ENCODE assay signal across 8 cellular contexts in genomic region chr17:27353469-27354050, GRCh38. TPM values are rescaled to one million over a fixed set of nuclear protein-coding genes. Genes with fewer than 3 reads are reported as not detected.
DNase-seq lines count a peak whose midpoint lies in the region; ATAC-seq and TF ChIP-seq lines count a peak whose summit lies in the region.

No MANE protein-coding gene starts in this region.

- H2AFZ ChIP-seq in fibroblast of lung (ENCODE audit: low read length): peak overlapping the region; percentile 89

- H3K9me3 Mint-ChIP-seq in natural killer cell: no peaks in the 10 kb centered on the region

- POLR2A ChIA-PET in Panc1 (lab: Charles Lee): interaction anchor here (0.6 kb wide), 1 partner anchor 29 kb away, joined by 4 read pairs; no protein-coding TSS in a partner anchor

- peak overlapping the region; percentile 66 to 69 for H3K4me3 ChIP-seq in Panc1 (ENCODE audit: low read depth in 2 of 2, low read length in 2 of 2)
- H3K4me3 ChIP-seq in fibroblast of lung (replicated peaks in 1 of 4; ENCODE audit: control extremely low read depth in 1 of 4, insufficient read depth in 1 of 4, low read depth in 3 of 4, low read length in 4 of 4): peak overlapping the region; percentile 58 to 80 (median 70)

- intact Hi-C loops in Panc1 (cut with micrococcal nuclease; ENCODE audit: unreplicated experiment): loop anchor here (1.0 to 10.0 kb wide), 2 partner anchors 111 to 248 kb away; no protein-coding TSS in a partner anchor
- intact Hi-C loops in natural killer cell (cut with micrococcal nuclease): loop anchor here (1.0 to 5.0 kb wide), 5 partner anchors 21 to 299 kb away; partner anchors contain the start of gene WSB1

- in situ Hi-C loops in Panc1 (cut with HindIII; ENCODE audit: low pct_unique_long_range_greater_than_20kb, low sequenced_read_pairs): no loop called here

- H3K27me3 ChIP-seq in Panc1 (ENCODE audit: control insufficient read depth, insufficient read depth, low read length) (no peaks in the 10 kb centered on the region), fibroblast of lung (ENCODE audit: control insufficient read depth, insufficient read depth, low read length) (no peaks in the 10 kb centered on the region)

- TF ChIP-seq EP300 in Ishikawa (IDR thresholded peaks at IDR 0.05; ENCODE audit: borderline replicate concordance): peak; percentile 80

- H3K4me1 ChIP-seq in Panc1 (ENCODE audit: control insufficient read depth, insufficient read depth, low read length) (peaks cover 26% of the 10 kb centered on the region), fibroblast of lung (ENCODE audit: control insufficient read depth, extremely low read depth, insufficient read depth, low read length) (peaks cover 9% of the 10 kb centered on the region)

- H3K4me3 Mint-ChIP-seq in natural killer cell: peak overlapping the region; percentile 83

- H3K4me2 ChIP-seq in fibroblast of lung (ENCODE audit: extremely low read depth, insufficient read depth, low read length): peak overlapping the region; percentile 86

- no peaks in the 10 kb centered on the region for H3K9me3 ChIP-seq in Panc1 (ENCODE audit: control insufficient read depth, insufficient read depth, low read depth, low read length)
- H3K9me3 ChIP-seq in fibroblast of lung (ENCODE audit: control insufficient read depth, insufficient read depth, low read depth, low read length): no peaks in the 10 kb centered on the region

- DNase-seq in DMS79 (lab: John Stamatoyannopoulos, UW): peak; percentile 77
- DNase-seq in Panc1 (ENCODE audit: low read depth, low spot score): peak; percentile 61
- peak; percentile 69 to 81 for DNase-seq in activated T-helper 1 cell treated with anti-CD3 and anti-CD28 coated beads, Interleukin-2, amount 50 U/mL, for 16 hours (ENCODE audit: low read depth in 1 of 2, low spot score in 1 of 2)
- DNase-seq in fibroblast of lung (ENCODE audit: low read depth in 2 of 2): peak; percentile 91 to 94
- peak; percentile 88 for DNase-seq in natural killer cell
- peak; percentile 65 to 78 (median 72) for DNase-seq in stimulated activated naive CD4-positive, alpha-beta T cell (lab: John Stamatoyannopoulos, UW)

- peak overlapping the region; percentile 89 to 98 for H3K27ac Mint-ChIP-seq in natural killer cell

- TF ChIP-seq RAD21 in Ishikawa (IDR thresholded peaks at IDR 0.05; ENCODE audit: low read depth): peak; percentile 69

- H3K27ac ChIP-seq in Panc1 (ENCODE audit: low read length) (peak overlapping the region; percentile 95), fibroblast of lung (ENCODE audit: insufficient read depth, low read length) (peak overlapping the region; percentile 98)

- CTCF ChIA-PET in Panc1 (lab: Charles Lee): interaction anchor here (0.6 to 1.0 kb wide), 4 partner anchors 10 to 246 kb away, joined by 3 to 7 read pairs (median 3); no protein-coding TSS in a partner anchor

- H3K36me3 ChIP-seq in Panc1 (ENCODE audit: control insufficient read depth, insufficient read depth, low read length) (no peaks in the 10 kb centered on the region), fibroblast of lung (ENCODE audit: control insufficient read depth, insufficient read depth, low read length) (no peaks in the 10 kb centered on the region)

- ATAC-seq in GM21619 (IDR thresholded peaks at IDR 0.05; ENCODE audit: unreplicated experiment) (peak; percentile 86), Panc1 (peak; percentile 92), natural killer cell (peak; percentile 84 to 95 (median 88))

- no TSS peak for BruUV-seq in Panc1 (replicated peaks; lab: Mats Ljungman, UMichigan)

- no peaks in the 10 kb centered on the region for H3K36me3 Mint-ChIP-seq in natural killer cell

- H3K9ac ChIP-seq in fibroblast of lung (ENCODE audit: insufficient read depth, low read length): peak overlapping the region; percentile 93

- H3K79me2 ChIP-seq in fibroblast of lung (ENCODE audit: control insufficient read depth, insufficient read depth, low read length): peaks cover 3% of the 10 kb centered on the region

- H3K4me1 Mint-ChIP-seq in natural killer cell: peaks cover 35 to 44% of the 10 kb centered on the region in 2 donors

- H3K27me3 Mint-ChIP-seq in natural killer cell (ENCODE audit: low read depth in 2 of 2): no peaks in the 10 kb centered on the region

- TF ChIP-seq CTCF in Panc1 (IDR thresholded peaks at IDR 0.05): peak; percentile 99
- TF ChIP-seq CTCF in fibroblast of lung (conservative IDR thresholded peaks at IDR 0.05 in 1 of 2, IDR thresholded peaks at IDR 0.05 in 1 of 2; ENCODE audit: low read depth in 1 of 2, low read length in 2 of 2): peak; percentile 14 to 74
- TF ChIP-seq CTCF in natural killer cell (IDR thresholded peaks at IDR 0.05): peak; percentile 93

- no peaks in the 10 kb centered on the region for H4K20me1 ChIP-seq in fibroblast of lung (ENCODE audit: control insufficient read depth, extremely low read depth, insufficient read depth, low read length)

TF ChIP-seq in Ishikawa, 13 proteins besides CTCF, POLR2A, EP300 and RAD21:
- TF ChIP-seq EGR1 (IDR thresholded peaks at IDR 0.05) (no peak), TEAD4 (IDR thresholded peaks at IDR 0.05) (peak; percentile 73), MAX (IDR thresholded peaks at IDR 0.05) (peak; percentile 75), FOXM1 (IDR thresholded peaks at IDR 0.05; ENCODE audit: borderline replicate concordance, low read depth) (no peak; the same call in 1 of the 2 replicates), USF1 (IDR thresholded peaks at IDR 0.05) (0 out of 2 replicates have a peak, but pooled peaks have one; percentile 54), YY1 (IDR thresholded peaks at IDR 0.05; ENCODE audit: low read depth) (peak; percentile 85), CEBPB (IDR thresholded peaks at IDR 0.05) (no peak), NFIC (IDR thresholded peaks at IDR 0.05) (peak; percentile 58; the same call in 1 of the 2 replicates), CREB1 (IDR thresholded peaks at IDR 0.05; ENCODE audit: low read depth) (peak; percentile 60), TCF12 (IDR thresholded peaks at IDR 0.05; ENCODE audit: low read depth) (peak; percentile 77), TAF1 (IDR thresholded peaks at IDR 0.05; ENCODE audit: low read depth) (peak; percentile 56), REST (IDR thresholded peaks at IDR 0.05; ENCODE audit: low read depth) (no peak), ZBTB7A (IDR thresholded peaks at IDR 0.05; ENCODE audit: low read depth) (peak; percentile 83)

RNA-seq across cellular contexts. Expression of gene WSB1, which starts 59.6 kb away (rescaled TPM):
- total RNA-seq in Panc1 (2021; ENCODE audit: unreplicated experiment) (114 TPM), fibroblast of lung (96.3 and 151 TPM in 2 replicates), natural killer cell (100 to 1,000 TPM; 124 to 205 (median 187) TPM)
- polyA plus RNA-seq in Panc1 (2012; ENCODE audit: insufficient read length): 50.3 TPM
- 77.8 and 139 TPM in 2 replicates for polyA plus RNA-seq in fibroblast of lung
- polyA plus RNA-seq in fibroblast of lung (2012): 37.6 and 55.3 TPM in 2 replicates
- 22.0 and 22.3 TPM in 2 replicates for polyA minus RNA-seq in fibroblast of lung (ENCODE audit: low replicate concordance)

Comparison
In these comparisons a context has a peak if more than half of its experiments do, and no peak if none do; other contexts are left out.
1. Peak in every context shown above with its lines: DNase-seq, ATAC-seq, H3K4me3 ChIP-seq and H3K27ac ChIP-seq.
2. CTCF ChIP-seq: peak in every context shown above with its lines; median percentile 99 in Panc1; 93 in natural killer cell; 44 in fibroblast of lung.